ENCODE assay signal across 25 cellular contexts in genomic region chr20:61726979-61727378, GRCh38.
"Had no signal": no experiment of that assay in that cellular context is flagged by ENCODE, and none has a peak within 500 bp of the region (broad histone marks: within the 10 kb centered on the region; RNA-seq: fewer than 3 reads in every experiment).

No MANE protein-coding gene starts in this region.

- H3K36me3 ChIP-seq: left lung, lower lobe of right lung, neutrophil, right atrium auricular region, suprapubic skin, thoracic aorta, tibial artery, upper lobe of right lung, uterus had no signal

- H3K79me2 ChIP-seq: parathyroid adenoma had no signal

- H3K9me3 ChIP-seq: lower lobe of right lung, neutrophil, right atrium auricular region, suprapubic skin, thoracic aorta, tibial artery, upper lobe of right lung, uterus had no signal

- ATAC-seq: left colon; left lung; lower lobe of right lung; naive thymus-derived CD8-positive, alpha-beta T cell; sciatic nerve; upper lobe of right lung had no signal

- DNase-seq: hippocampal formation; left colon; left lung; mammary epithelial cell; mesenchymal stem cell; occipital lobe; stimulated activated CD4-positive, alpha-beta T cell treated with anti-CD3 and anti-CD28 coated beads, Interleukin-12 subunit alpha, Interleukin-12 subunit beta, amount 100 ng/mL, for 4 hours; stimulated activated CD4-positive, alpha-beta T cell treated with anti-CD3 and anti-CD28 coated beads, Interleukin-15, amount 100 ng/mL, for 24 hours; stimulated activated CD4-positive, alpha-beta T cell treated with anti-CD3 and anti-CD28 coated beads, Interleukin-2, amount 100 ng/mL, for 24 hours; stimulated activated CD4-positive, alpha-beta T cell treated with anti-CD3 and anti-CD28 coated beads, Interleukin-4, amount 100 ng/mL, for 1 hour; stimulated activated naive CD4-positive, alpha-beta T cell; tibial artery; trophoblast cell; upper lobe of right lung; uterus had no signal

- H3K4me3 ChIP-seq: left lung, lower lobe of right lung, right atrium auricular region, skin epidermis, suprapubic skin, thoracic aorta, tibial artery, upper lobe of right lung, uterus had no signal

- FAIRE-seq: keratinocyte had no signal

- H3K27ac ChIP-seq: left lung, lower lobe of right lung, neutrophil, parathyroid adenoma, right atrium auricular region, skin epidermis, suprapubic skin, thoracic aorta, tibial artery, upper lobe of right lung, uterus had no signal

- H3K27me3 ChIP-seq: neutrophil, right atrium auricular region, upper lobe of right lung, uterus had no signal

- H3K4me1 ChIP-seq: left lung, lower lobe of right lung, parathyroid adenoma, right atrium auricular region, suprapubic skin, tibial artery, upper lobe of right lung, uterus had no signal

- H2AFZ ChIP-seq: parathyroid adenoma had no signal

- H3K9ac ChIP-seq: parathyroid adenoma had no signal
